In genomic region chr12:39122562-39123204, GRCh38 we compare ENCODE assay signal across 24 cellular contexts.
DNase-seq lines count a peak whose midpoint lies in the region; ATAC-seq, FAIRE-seq and TF ChIP-seq lines count a peak whose summit lies in the region.
"Had no signal": no experiment of that assay in that cellular context is flagged by ENCODE, and none has a peak within 500 bp of the region (broad histone marks: within the 10 kb centered on the region; RNA-seq: fewer than 3 reads in every experiment).

No MANE protein-coding gene starts in this region.

- H3K27me3 ChIP-seq in HUES48 (ENCODE audit: control insufficient read depth, insufficient read depth, low read length) = no peaks in the 10 kb centered on the region
- H3K27me3 ChIP-seq in NT2/D1 (ENCODE audit: insufficient read depth, insufficient read length) = no peaks in the 10 kb centered on the region
- no peaks in the 10 kb centered on the region for H3K27me3 ChIP-seq in foreskin keratinocyte
- no peaks in the 10 kb centered on the region for H3K27me3 ChIP-seq in trophoblast cell (ENCODE audit: insufficient read depth, low read length)
- H3K27me3 ChIP-seq: spleen had no signal

- H3K9me3 ChIP-seq in HUES48 (ENCODE audit: control insufficient read depth, insufficient read depth, low read length) = no peaks in the 10 kb centered on the region
- peaks cover 4% of the 10 kb centered on the region; the same call in 1 of the 2 replicates for H3K9me3 ChIP-seq in NT2/D1 (ENCODE audit: insufficient read depth, low read length)
- no peaks in the 10 kb centered on the region for H3K9me3 ChIP-seq in trophoblast cell (ENCODE audit: insufficient read depth, low read depth, low read length)
- H3K9me3 ChIP-seq in T-helper 17 cell (ENCODE audit: control insufficient read depth, low read length, poor library complexity, severe bottlenecking) = no peaks in the 10 kb centered on the region

- peaks cover 11% of the 10 kb centered on the region; the same call in 1 of the 2 replicates for H3K4me1 ChIP-seq in HUES48 (ENCODE audit: control insufficient read depth, insufficient read depth, low read length)
- peaks cover 3% of the 10 kb centered on the region for H3K4me1 ChIP-seq in NT2/D1 (ENCODE audit: insufficient read depth, insufficient read length)
- H3K4me1 ChIP-seq in foreskin keratinocyte = peaks cover 10% of the 10 kb centered on the region
- H3K4me1 ChIP-seq in trophoblast cell (ENCODE audit: control insufficient read depth in 1 of 2, insufficient read depth in 2 of 2, low read length in 2 of 2) = peaks cover 14 to 24% of the 10 kb centered on the region in 2 experiments
- H3K4me1 ChIP-seq: spleen had no signal

- H3K27ac ChIP-seq in HUES48 (ENCODE audit: low read depth, low read length) (peak overlapping the region; percentile 62), foreskin keratinocyte (no peak overlapping the region), trophoblast cell (ENCODE audit: low read depth, low read length) (peak overlapping the region; percentile 69)
- H3K27ac ChIP-seq: spleen had no signal

- H4K8ac ChIP-seq in trophoblast cell (ENCODE audit: low read depth, low read length) = peak overlapping the region; percentile 75

- peaks cover 7% of the 10 kb centered on the region for H3K27me3 Mint-ChIP-seq in T-helper 17 cell
- H3K27me3 Mint-ChIP-seq: activated CD4-positive, alpha-beta T cell treated with anti-CD3 and anti-CD28 coated beads, Interleukin-2, amount 10 ng/mL, durations not matched to agents 7 days and 5 days had no signal

- no peak overlapping the region for H4K91ac ChIP-seq in trophoblast cell (ENCODE audit: low read depth, low read length)

- H2AFZ ChIP-seq in trophoblast cell (ENCODE audit: insufficient read depth, low read length, poor library complexity) = peak overlapping the region; percentile 23

- no peak overlapping the region for H3K23ac ChIP-seq in trophoblast cell (ENCODE audit: low read length)

- H3K4ac ChIP-seq in trophoblast cell (ENCODE audit: low read depth, low read length) = peak overlapping the region; percentile 28

- peak overlapping the region; percentile 51 for H3K14ac ChIP-seq in trophoblast cell (ENCODE audit: low read length)

- H3K4me3 Mint-ChIP-seq in T-helper 17 cell = no peak overlapping the region
- H3K4me3 Mint-ChIP-seq: activated CD4-positive, alpha-beta T cell treated with anti-CD3 and anti-CD28 coated beads, Interleukin-2, amount 10 ng/mL, durations not matched to agents 7 days and 5 days; activated T-helper 17 cell treated with anti-CD3 and anti-CD28 coated beads, Interleukin-2, amount 50 U/mL, for 72 hours; CD4-positive, alpha-beta T cell; central memory CD8-positive, alpha-beta T cell had no signal

- H3K36me3 ChIP-seq in HUES48 (ENCODE audit: control insufficient read depth, insufficient read depth, low read length) (no peaks in the 10 kb centered on the region), NT2/D1 (ENCODE audit: insufficient read depth, insufficient read length, low read length) (no peaks in the 10 kb centered on the region), trophoblast cell (ENCODE audit: control insufficient read depth in 1 of 2, insufficient read depth in 2 of 2, low read length in 2 of 2) (no peaks in the 10 kb centered on the region)
- H3K36me3 ChIP-seq: spleen had no signal

- peak overlapping the region; percentile 37 for H3K4me2 ChIP-seq in trophoblast cell (ENCODE audit: low read length)

- peak overlapping the region; percentile 55 for H2BK120ac ChIP-seq in trophoblast cell (ENCODE audit: insufficient read depth, low read length, poor library complexity)

- no peak for TF ChIP-seq POLR2A in GM12891 (IDR thresholded peaks at IDR 0.05; ENCODE audit: low read depth, low read length)

- FAIRE-seq in GM12891 (lab: Jason Lieb, UNC) = no peak
- FAIRE-seq: frontal cortex had no signal

- H2BK5ac ChIP-seq in trophoblast cell (ENCODE audit: low read depth, low read length, poor library complexity) = peak overlapping the region; percentile 85

- no peak overlapping the region for H4K12ac ChIP-seq in trophoblast cell (ENCODE audit: low read depth, low read length)

- ATAC-seq in foreskin keratinocyte (peak; percentile 74), T-helper 17 cell (no peak), HG03025 (IDR thresholded peaks at IDR 0.05; ENCODE audit: low FRiP score, unreplicated experiment) (no peak)
- ATAC-seq: activated naive CD4-positive, alpha-beta T cell treated with anti-CD3 and anti-CD28 coated beads, Interleukin-2, amount 50 U/mL, for 72 hours; activated T-helper 17 cell treated with anti-CD3 and anti-CD28 coated beads, Interleukin-2, amount 50 U/mL, for 72 hours; stimulated activated naive CD8-positive, alpha-beta T cell treated with anti-CD3 and anti-CD28 coated beads, Interleukin-15, Interleukin-2, amounts not matched to agents 100 U/mL and 50 U/mL, for 24 hours had no signal

- H3K4me1 Mint-ChIP-seq in T-helper 17 cell = no peaks in the 10 kb centered on the region
- H3K4me1 Mint-ChIP-seq: activated CD4-positive, alpha-beta T cell treated with anti-CD3 and anti-CD28 coated beads, Interleukin-2, amount 10 ng/mL, durations not matched to agents 7 days and 5 days; activated T-helper 17 cell treated with anti-CD3 and anti-CD28 coated beads, Interleukin-2, amount 50 U/mL, for 72 hours; central memory CD8-positive, alpha-beta T cell had no signal

- H3K9ac ChIP-seq in HUES48 (ENCODE audit: low read depth, low read length) (no peak overlapping the region), NT2/D1 (ENCODE audit: insufficient read length, low read depth) (no peak overlapping the region), trophoblast cell (ENCODE audit: low read length) (no peak overlapping the region)

- no peaks in the 10 kb centered on the region for H3K36me3 Mint-ChIP-seq in T-helper 17 cell (ENCODE audit: low read depth)

- H3K79me2 ChIP-seq in trophoblast cell (ENCODE audit: control insufficient read depth, insufficient read depth, low read length, poor library complexity) = no peaks in the 10 kb centered on the region

- no CpG with 5 or more reads among the region's 6 CpGs for WGBS in trophoblast cell (ENCODE audit: extremely low coverage, insufficient coverage, insufficient read length)

- peak overlapping the region; percentile 51 for H3K18ac ChIP-seq in trophoblast cell (ENCODE audit: low read length)

- peaks cover 12% of the 10 kb centered on the region for H3K79me1 ChIP-seq in trophoblast cell (ENCODE audit: low read length)

- no peak overlapping the region for H2AK5ac ChIP-seq in trophoblast cell (ENCODE audit: low read length)

- TF ChIP-seq CTCF in foreskin keratinocyte (conservative IDR thresholded peaks at IDR 0.05) = peak; percentile 54

- H3K4me3 ChIP-seq in HUES48 (ENCODE audit: low read depth, low read length) = no peak overlapping the region
- H3K4me3 ChIP-seq in NT2/D1 (ENCODE audit: insufficient read length, low read depth) = no peak overlapping the region
- no peak overlapping the region for H3K4me3 ChIP-seq in trophoblast cell (ENCODE audit: low read depth, low read length)
- H3K4me3 ChIP-seq: lung, spleen had no signal

- no peak overlapping the region for H3K27ac Mint-ChIP-seq in T-helper 17 cell
- H3K27ac Mint-ChIP-seq: activated CD4-positive, alpha-beta T cell treated with anti-CD3 and anti-CD28 coated beads, Interleukin-2, amount 10 ng/mL, durations not matched to agents 7 days and 5 days; activated naive CD4-positive, alpha-beta T cell treated with anti-CD3 and anti-CD28 coated beads, Interleukin-2, amount 50 U/mL, for 72 hours; activated T-helper 17 cell treated with anti-CD3 and anti-CD28 coated beads, Interleukin-2, amount 50 U/mL, for 72 hours; CD4-positive, alpha-beta T cell had no signal

- H2BK12ac ChIP-seq in trophoblast cell (ENCODE audit: low read length) = peak overlapping the region; percentile 71

- DNase-seq in NT2/D1 (ENCODE audit: low read depth, low spot score) (peak; percentile 79), foreskin keratinocyte (peak; percentile 32 to 74), trophoblast cell (peak; percentile 95 to 97), GM12891 (ENCODE audit: insufficient read length, low spot score) (no peak), T-helper 17 cell (no peak)
- DNase-seq: activated CD4-positive, alpha-beta T cell treated with anti-CD3 and anti-CD28 coated beads, Interleukin-2, amount 10 ng/mL, durations not matched to agents 7 days and 5 days; aorta; CD4-positive, alpha-beta T cell; effector CD4-positive, alpha-beta T cell; GDM1; hippocampal formation; NCI-H1105 treated with DMSO at 0.1 percent for 48 hours; NCI-H2081; SIG-M5; spleen; stimulated activated CD4-positive, alpha-beta T cell treated with anti-CD3 and anti-CD28 coated beads, Interleukin-4, amount 100 ng/mL, for 24 hours; stimulated activated naive CD8-positive, alpha-beta T cell treated with anti-CD3 and anti-CD28 coated beads, Interleukin-15, Interleukin-2, amounts not matched to agents 100 U/mL and 50 U/mL, for 24 hours had no signal

TF ChIP-seq in GM12891, 5 proteins besides CTCF, POLR2A, EP300 and RAD21:
- no peak for TF ChIP-seq POU2F2 (IDR thresholded peaks at IDR 0.05; ENCODE audit: low read depth, low read length)
- no peak for TF ChIP-seq POLR2AphosphoS5 (IDR thresholded peaks at IDR 0.05; ENCODE audit: low read depth, low read length)
- TF ChIP-seq PAX5 (IDR thresholded peaks at IDR 0.05; ENCODE audit: insufficient read depth, low read length, severe bottlenecking) = no peak
- TF ChIP-seq TAF1 (IDR thresholded peaks at IDR 0.05; ENCODE audit: low read depth, low read length) = no peak
- no peak for TF ChIP-seq SPI1 (IDR thresholded peaks at IDR 0.05; ENCODE audit: low read depth, low read length)

Comparison
In these comparisons a context has a peak if more than half of its experiments do, and no peak if none do; other contexts are left out.
1. DNase-seq: peak in NT2/D1 (single experiment), foreskin keratinocyte (2 of 2) and trophoblast cell (2 of 2); none in GM12891 (single experiment) and T-helper 17 cell (0 of 3).